Comparison of ENCODE assay signal across 8 cellular contexts in the genomic region with DNA sequence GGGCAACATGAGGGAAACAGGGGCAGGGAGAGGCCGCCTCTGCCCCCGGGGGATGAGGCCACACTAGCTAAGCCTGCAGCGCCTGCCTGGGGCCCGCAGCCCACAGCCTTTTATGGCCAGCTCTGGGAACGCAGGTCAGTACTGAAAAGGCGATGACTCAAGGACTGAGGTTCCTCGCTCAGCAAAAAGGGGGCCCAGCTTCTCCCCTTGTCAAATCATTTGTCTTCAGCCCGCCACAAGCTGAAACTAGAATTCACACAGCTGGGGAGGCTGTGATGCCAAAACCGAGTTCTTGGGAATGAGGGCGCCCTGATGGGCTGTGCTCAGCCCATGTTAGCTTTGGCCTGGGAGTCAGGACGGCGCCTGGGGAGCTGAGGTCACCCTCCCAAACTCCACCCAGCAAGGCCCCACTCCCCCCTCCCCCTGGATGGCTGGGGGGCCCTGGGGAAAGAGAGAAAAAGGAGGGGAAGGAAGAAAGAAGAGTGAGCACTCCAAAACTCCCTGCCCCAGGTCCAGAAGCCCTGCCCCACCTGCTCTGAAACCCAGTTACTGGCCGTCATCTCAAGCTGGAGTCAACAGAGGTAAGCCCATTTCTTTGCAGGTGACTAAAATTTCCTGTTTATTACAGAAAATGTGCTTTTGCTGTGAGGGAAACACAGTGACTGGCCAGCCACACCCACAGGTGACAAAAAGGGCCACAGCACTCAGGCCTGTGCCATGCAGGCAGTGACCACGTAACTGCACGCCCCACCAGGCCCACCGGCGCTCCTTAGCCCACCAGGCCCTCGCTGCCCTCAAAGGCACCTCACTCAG. TPM values are rescaled to one million over a fixed set of nuclear protein-coding genes. Genes with fewer than 3 reads are reported as not detected.
DNase-seq lines count a peak whose midpoint lies in the region.

No MANE protein-coding gene starts in this region.

- H3K4me1 Mint-ChIP-seq in T-helper 1 cell treated with Interleukin-12 subunit alpha and Interleukin-12 subunit beta and Interleukin-4 antibody, amounts not matched to agents 30 μg/mL and 1 μg/mL, for 36 hours (ENCODE audit: low read depth), result peaks cover 75% of the 10 kb centered on the region

- peak overlapping the region; percentile 58 for H3K4me3 Mint-ChIP-seq in T-helper 1 cell treated with Interleukin-12 subunit alpha and Interleukin-12 subunit beta and Interleukin-4 antibody, amounts not matched to agents 30 μg/mL and 1 μg/mL, for 36 hours

- no peaks in the 10 kb centered on the region for H3K27me3 Mint-ChIP-seq in T-helper 1 cell treated with Interleukin-12 subunit alpha and Interleukin-12 subunit beta and Interleukin-4 antibody, amounts not matched to agents 30 μg/mL and 1 μg/mL, for 36 hours (ENCODE audit: low read depth)

- peaks cover 24% of the 10 kb centered on the region for H3K36me3 Mint-ChIP-seq in T-helper 1 cell treated with Interleukin-12 subunit alpha and Interleukin-12 subunit beta and Interleukin-4 antibody, amounts not matched to agents 30 μg/mL and 1 μg/mL, for 36 hours (ENCODE audit: low read depth)

- H3K27ac Mint-ChIP-seq in T-helper 1 cell treated with Interleukin-12 subunit alpha and Interleukin-12 subunit beta and Interleukin-4 antibody, amounts not matched to agents 30 μg/mL and 1 μg/mL, for 36 hours, result peak overlapping the region; percentile 89

- DNase-seq in T-helper 1 cell (no peak), LHCN-M2 (ENCODE audit: low read depth) (peak; percentile 91), amniotic epithelial cell (ENCODE audit: low read depth) (peak; percentile 94), islet precursor cell (peak; percentile 82), HuH-7 (ENCODE audit: low spot score) (no peak), NCI-H2029 (lab: John Stamatoyannopoulos, UW) (no peak)
- peak; percentile 84 for DNase-seq in stimulated activated CD8-positive, alpha-beta memory T cell treated with anti-CD3 and anti-CD28 coated beads, Interleukin-4, amount 100 ng/mL, for 48 hours

- no peaks in the 10 kb centered on the region for H3K9me3 Mint-ChIP-seq in T-helper 1 cell treated with Interleukin-12 subunit alpha and Interleukin-12 subunit beta and Interleukin-4 antibody, amounts not matched to agents 30 μg/mL and 1 μg/mL, for 36 hours

RNA-seq across cellular contexts. Expression of gene EHD1, which starts 13.7 kb away (rescaled TPM):
- 73.5 and 84.6 TPM in 2 replicates for total RNA-seq in LHCN-M2 (2014; rRNA removed)
- polyA plus RNA-seq in LHCN-M2 (2012), result 114 TPM

RNA-seq across cellular contexts. Expression of gene CDC42BPG, which starts 20.2 kb away (rescaled TPM):
- 0.11 TPM in 1 of 2 replicates, not detected in the other for total RNA-seq in LHCN-M2 (2014; rRNA removed)
- 0.06 TPM for polyA plus RNA-seq in LHCN-M2 (2012)

RNA-seq across cellular contexts. Expression of gene ATG2A, which starts 52.3 kb away (rescaled TPM):
- 17.7 and 22.9 TPM in 2 replicates for total RNA-seq in LHCN-M2 (2014; rRNA removed)
- polyA plus RNA-seq in LHCN-M2 (2012), result 12.6 TPM

RNA-seq across cellular contexts. Expression of gene MEN1, which starts 54.3 kb away (rescaled TPM):
- total RNA-seq in LHCN-M2 (2014; rRNA removed), result 19.8 and 25.3 TPM in 2 replicates
- 19.2 TPM for polyA plus RNA-seq in LHCN-M2 (2012)

RNA-seq across cellular contexts. Expression of gene PPP2R5B, which starts 59.8 kb away (rescaled TPM):
- 19.2 and 27.3 TPM in 2 replicates for total RNA-seq in LHCN-M2 (2014; rRNA removed)
- 15.8 TPM for polyA plus RNA-seq in LHCN-M2 (2012)

Comparison
In these comparisons a context has a peak if more than half of its experiments do, and no peak if none do; other contexts are left out.
1. DNase-seq: peak in LHCN-M2 (single experiment), amniotic epithelial cell (single experiment), islet precursor cell (single experiment) and stimulated activated CD8-positive, alpha-beta memory T cell treated with anti-CD3 and anti-CD28 coated beads, Interleukin-4, amount 100 ng/mL, for 48 hours (single experiment); none in T-helper 1 cell (0 of 5), HuH-7 (single experiment) and NCI-H2029 (single experiment).